In genomic region chr2:54432181-54433020, GRCh38 we compare ENCODE assay signal across 17 cellular contexts. TPM values are rescaled to one million over a fixed set of nuclear protein-coding genes. Genes with fewer than 3 reads are reported as not detected.
DNase-seq lines count a peak whose midpoint lies in the region; ATAC-seq and TF ChIP-seq lines count a peak whose summit lies in the region.
"Had no signal": no experiment of that assay in that cellular context is flagged by ENCODE, and none has a peak within 500 bp of the region (broad histone marks: within the 10 kb centered on the region; RNA-seq: fewer than 3 reads in every experiment).

No MANE protein-coding gene starts in this region.

- peak; percentile 54 for DNase-seq in Ammon's horn (ENCODE audit: low spot score)
- no peak for DNase-seq in coronary artery (ENCODE audit: low spot score)
- DNase-seq in right cardiac atrium: peak in 1 of 3 donors; percentile 68
- no peak for DNase-seq in CD8-positive, alpha-beta T cell
- no peak for DNase-seq in CD14-positive monocyte (ENCODE audit: low spot score)
- DNase-seq in stimulated activated CD4-positive, alpha-beta T cell treated with anti-CD3 and anti-CD28 coated beads, Interleukin-15, amount 100 ng/mL, for 24 hours: no peak
- no peak for DNase-seq in CD1c-positive myeloid dendritic cell (ENCODE audit: extremely low spot score)
- DNase-seq: CD4-positive, CD25-positive, alpha-beta regulatory T cell; foreskin fibroblast; left colon; NCI-H774; pancreas had no signal

- TF ChIP-seq CTCF in coronary artery (IDR thresholded peaks at IDR 0.05) (no peak), parathyroid adenoma (IDR thresholded peaks at IDR 0.05) (no peak), CD14-positive monocyte (IDR thresholded peaks at IDR 0.05) (no peak)
- no peak for TF ChIP-seq CTCF in CD8-positive, alpha-beta T cell (IDR thresholded peaks at IDR 0.05)

- peak overlapping the region; percentile 12 to 86 for H3K27ac ChIP-seq in coronary artery
- peak overlapping the region; percentile 12 for H3K27ac ChIP-seq in right cardiac atrium (ENCODE audit: low read length)
- H3K27ac ChIP-seq in parathyroid adenoma: peak overlapping the region; percentile 31
- H3K27ac ChIP-seq in CD8-positive, alpha-beta T cell (ENCODE audit: low read depth, low read length): no peak overlapping the region
- H3K27ac ChIP-seq: cardiac muscle cell, pancreas, SK-N-MC had no signal

- no peak overlapping the region for H3K4me3 Mint-ChIP-seq in CD8-positive, alpha-beta T cell
- no peak overlapping the region for H3K4me3 Mint-ChIP-seq in CD14-positive monocyte
- H3K4me3 Mint-ChIP-seq: CD4-positive, CD25-positive, alpha-beta regulatory T cell had no signal

- no peaks in the 10 kb centered on the region for H3K79me2 ChIP-seq in parathyroid adenoma

- no peaks in the 10 kb centered on the region for H3K36me3 ChIP-seq in parathyroid adenoma (ENCODE audit: control insufficient read depth, insufficient read depth, low read length)
- H3K36me3 ChIP-seq in CD8-positive, alpha-beta T cell (ENCODE audit: insufficient read depth, low read length): no peaks in the 10 kb centered on the region
- H3K36me3 ChIP-seq: cardiac muscle cell, pancreas had no signal

- H3K9ac ChIP-seq in parathyroid adenoma: no peak overlapping the region

- H3K27ac Mint-ChIP-seq in CD8-positive, alpha-beta T cell: no peak overlapping the region
- no peak overlapping the region for H3K27ac Mint-ChIP-seq in CD14-positive monocyte
- H3K27ac Mint-ChIP-seq: activated T-helper 2 cell treated with anti-CD3 and anti-CD28 coated beads, Interferon-gamma antibody, Interleukin-2, Interleukin-4, amounts not matched to agents 10 μg/mL and 5 μg/mL and 100 μg/mL, durations not matched to agents 14 hours and 24 hours and 36 hours; CD4-positive, CD25-positive, alpha-beta regulatory T cell had no signal

- peak in 1 of 2 donors; percentile 10 for ATAC-seq in right cardiac atrium
- no peak for ATAC-seq in CD8-positive, alpha-beta T cell
- ATAC-seq: activated CD4-positive, CD25-positive, alpha-beta regulatory T cell treated with anti-CD3 and anti-CD28 coated beads, Interleukin-2, amount 50 U/mL, for 24 hours; left colon; pancreas had no signal

- 58% methylated on average over 6 of the region's 6 CpGs for WGBS in right cardiac atrium

- H3K4me1 Mint-ChIP-seq in CD8-positive, alpha-beta T cell (ENCODE audit: low read depth): peaks cover 3% of the 10 kb centered on the region
- H3K4me1 Mint-ChIP-seq in CD14-positive monocyte: peaks cover 15% of the 10 kb centered on the region

- no peak overlapping the region for H3K4me3 ChIP-seq in coronary artery
- H3K4me3 ChIP-seq in right cardiac atrium (ENCODE audit: low read length): no peak overlapping the region
- no peak overlapping the region for H3K4me3 ChIP-seq in parathyroid adenoma (ENCODE audit: low read depth, low read length)
- H3K4me3 ChIP-seq in CD8-positive, alpha-beta T cell (ENCODE audit: low read depth, low read length): no peak overlapping the region
- H3K4me3 ChIP-seq: cardiac muscle cell, pancreas, SK-N-MC had no signal

- H3K4me2 ChIP-seq in parathyroid adenoma (ENCODE audit: low read length): no peak overlapping the region

- H2AFZ ChIP-seq in parathyroid adenoma: peak overlapping the region; percentile 17

- intact Hi-C loops in right cardiac atrium (cut with DNase I): no loop called here
- intact Hi-C loops in CD8-positive, alpha-beta T cell (cut with DNase I, micrococcal nuclease): no loop called here
- intact Hi-C loops in CD14-positive monocyte (cut with micrococcal nuclease): no loop called here

- H3K9me3 Mint-ChIP-seq in CD8-positive, alpha-beta T cell: no peaks in the 10 kb centered on the region
- peaks cover 0 to 7% (median 0%) of the 10 kb centered on the region in 7 donors for H3K9me3 Mint-ChIP-seq in CD14-positive monocyte
- H3K9me3 Mint-ChIP-seq: activated T-helper 2 cell treated with anti-CD3 and anti-CD28 coated beads, Interferon-gamma antibody, Interleukin-2, Interleukin-4, amounts not matched to agents 10 μg/mL and 5 μg/mL and 100 μg/mL, durations not matched to agents 14 hours and 24 hours and 36 hours had no signal

- no peaks in the 10 kb centered on the region for H3K27me3 ChIP-seq in right cardiac atrium (ENCODE audit: control insufficient read depth, insufficient read depth)
- no peaks in the 10 kb centered on the region for H3K27me3 ChIP-seq in parathyroid adenoma (ENCODE audit: control insufficient read depth, insufficient read depth, low read length)
- no peaks in the 10 kb centered on the region for H3K27me3 ChIP-seq in CD8-positive, alpha-beta T cell (ENCODE audit: insufficient read depth, low read length)
- H3K27me3 ChIP-seq: cardiac muscle cell, pancreas had no signal

- H3K9me3 ChIP-seq in right cardiac atrium (ENCODE audit: control insufficient read depth, low read length): no peaks in the 10 kb centered on the region
- no peaks in the 10 kb centered on the region for H3K9me3 ChIP-seq in parathyroid adenoma (ENCODE audit: control insufficient read depth, low read length)
- H3K9me3 ChIP-seq in CD8-positive, alpha-beta T cell (ENCODE audit: low read length): no peaks in the 10 kb centered on the region
- H3K9me3 ChIP-seq: pancreas had no signal

- CTCF ChIA-PET in CD8-positive, alpha-beta T cell (lab: Charles Lee): no interaction called here

- no peaks in the 10 kb centered on the region for H3K27me3 Mint-ChIP-seq in CD8-positive, alpha-beta T cell (ENCODE audit: low read depth)
- peaks cover 0 to 1% (median 1%) of the 10 kb centered on the region in 3 donors for H3K27me3 Mint-ChIP-seq in CD14-positive monocyte (ENCODE audit: low read depth in 3 of 3)

- H3K36me3 Mint-ChIP-seq in CD8-positive, alpha-beta T cell: no peaks in the 10 kb centered on the region
- H3K36me3 Mint-ChIP-seq in CD14-positive monocyte: no peaks in the 10 kb centered on the region
- H3K36me3 Mint-ChIP-seq: CD4-positive, CD25-positive, alpha-beta regulatory T cell had no signal

- H3K4me1 ChIP-seq in right cardiac atrium (ENCODE audit: control insufficient read depth, insufficient read depth, low read length) (peaks cover 21% of the 10 kb centered on the region), parathyroid adenoma (peaks cover 31% of the 10 kb centered on the region)
- peaks cover 4% of the 10 kb centered on the region for H3K4me1 ChIP-seq in CD8-positive, alpha-beta T cell (ENCODE audit: insufficient read depth, low read length)

- POLR2A ChIA-PET in CD8-positive, alpha-beta T cell (lab: Charles Lee): no interaction called here

RNA-seq across cellular contexts. Expression of gene SPTBN1, which starts 23.7 kb away (rescaled TPM):
- total RNA-seq in right cardiac atrium: 100 to 1,000 TPM; 304 to 348 (median 336) TPM
- 141 TPM for polyA plus RNA-seq in right cardiac atrium
- total RNA-seq in CD8-positive, alpha-beta T cell: 100 to 1,000 TPM; 268 to 278 TPM
- 1 to 10 TPM in 1 of 2 donors, under 1 TPM in 1; 0.79 to 1.7 TPM for polyA plus RNA-seq in CD14-positive monocyte
